Comparison of ENCODE assay signal across 1 cellular context in the genomic region with DNA sequence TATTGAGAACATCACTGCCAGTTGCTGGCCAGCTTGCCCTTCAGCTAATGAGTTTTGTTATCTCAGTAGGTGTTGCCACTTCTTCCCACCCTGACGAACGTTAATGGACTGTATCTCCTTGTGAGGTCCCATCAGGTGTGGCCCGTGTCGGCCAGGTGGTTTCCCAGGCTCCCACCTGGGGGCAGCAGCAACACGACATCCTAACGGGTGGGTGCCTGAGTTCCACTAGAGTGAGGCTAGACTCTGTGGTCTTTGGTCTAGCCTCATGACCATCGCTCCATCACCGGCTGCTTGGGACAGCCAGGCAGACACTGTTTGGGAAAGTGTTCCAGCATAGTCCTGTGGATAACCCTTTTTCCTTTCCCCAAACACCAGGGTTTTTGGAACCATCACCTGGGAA.
TF ChIP-seq lines count a peak whose summit lies in the region.

No MANE protein-coding gene starts in this region.

TF ChIP-seq in HepG2, 621 proteins besides CTCF, POLR2A, EP300 and RAD21 (continues in another document):
- TF ChIP-seq MEF2D (CRISPR knock-in tag; IDR thresholded peaks at IDR 0.05) (0 out of 2 replicates have a peak, but pooled peaks have one; percentile 7), ZNF644 (CRISPR knock-in tag; IDR thresholded peaks at IDR 0.05; ENCODE audit: low read depth) (0 out of 2 replicates have a peak, but pooled peaks have one; percentile 17), ZNF552 (CRISPR knock-in tag; IDR thresholded peaks at IDR 0.05; ENCODE audit: borderline replicate concordance) (no peak), JUND (CRISPR knock-in tag; IDR thresholded peaks at IDR 0.05) (no peak), ZNF253 (CRISPR knock-in tag; IDR thresholded peaks at IDR 0.05; ENCODE audit: borderline replicate concordance) (no peak), ZNF788 (CRISPR knock-in tag; IDR thresholded peaks at IDR 0.05; ENCODE audit: borderline replicate concordance) (peak; percentile 65; the same call in 1 of the 2 replicates), SRF (IDR thresholded peaks at IDR 0.05; ENCODE audit: low read depth, low read length) (no peak), ZNF879 (CRISPR knock-in tag; IDR thresholded peaks at IDR 0.05) (0 out of 2 replicates have a peak, but pooled peaks have one; percentile 45), ZNF772 (CRISPR knock-in tag; IDR thresholded peaks at IDR 0.05) (no peak), PTBP1 (IDR thresholded peaks at IDR 0.05; ENCODE audit: low read depth, low read length, poor library complexity, severe bottlenecking) (no peak), STAG1 (CRISPR knock-in tag; IDR thresholded peaks at IDR 0.05) (peak; percentile 63), MED1 (CRISPR knock-in tag; IDR thresholded peaks at IDR 0.05) (no peak), ZNF616 (CRISPR knock-in tag; IDR thresholded peaks at IDR 0.05; ENCODE audit: low read depth) (no peak), ZNF839 (CRISPR knock-in tag; IDR thresholded peaks at IDR 0.05; ENCODE audit: borderline replicate concordance) (0 out of 2 replicates have a peak, but pooled peaks have one; percentile 16), KMT2B (CRISPR knock-in tag; IDR thresholded peaks at IDR 0.05) (no peak), ELF3 (CRISPR knock-in tag; IDR thresholded peaks at IDR 0.05) (no peak), ZMYM3 (CRISPR knock-in tag; IDR thresholded peaks at IDR 0.05) (0 out of 2 replicates have a peak, but pooled peaks have one; percentile 26), XRCC5 (optimal IDR thresholded peaks at IDR 0.05; ENCODE audit: low read length) (peak; percentile 36), HNF4A (CRISPR knock-in tag; IDR thresholded peaks at IDR 0.05) (no peak), ZFP1 (CRISPR knock-in tag; IDR thresholded peaks at IDR 0.05) (no peak), SMC3 (IDR thresholded peaks at IDR 0.05; ENCODE audit: low read length) (0 out of 2 replicates have a peak, but pooled peaks have one; percentile 6), FOSL2 (CRISPR knock-in tag; IDR thresholded peaks at IDR 0.05) (0 out of 2 replicates have a peak, but pooled peaks have one; percentile 13), JUN (CRISPR knock-in tag; IDR thresholded peaks at IDR 0.05) (no peak), ARNT2 (CRISPR knock-in tag; IDR thresholded peaks at IDR 0.05; ENCODE audit: low read depth) (no peak), ZNF746 (CRISPR knock-in tag; IDR thresholded peaks at IDR 0.05) (no peak), ZC3H4 (CRISPR knock-in tag; IDR thresholded peaks at IDR 0.05; ENCODE audit: borderline replicate concordance) (no peak), ZNF766 (CRISPR knock-in tag; IDR thresholded peaks at IDR 0.05; ENCODE audit: borderline replicate concordance) (no peak)
- TF ChIP-seq, protein P1, sequence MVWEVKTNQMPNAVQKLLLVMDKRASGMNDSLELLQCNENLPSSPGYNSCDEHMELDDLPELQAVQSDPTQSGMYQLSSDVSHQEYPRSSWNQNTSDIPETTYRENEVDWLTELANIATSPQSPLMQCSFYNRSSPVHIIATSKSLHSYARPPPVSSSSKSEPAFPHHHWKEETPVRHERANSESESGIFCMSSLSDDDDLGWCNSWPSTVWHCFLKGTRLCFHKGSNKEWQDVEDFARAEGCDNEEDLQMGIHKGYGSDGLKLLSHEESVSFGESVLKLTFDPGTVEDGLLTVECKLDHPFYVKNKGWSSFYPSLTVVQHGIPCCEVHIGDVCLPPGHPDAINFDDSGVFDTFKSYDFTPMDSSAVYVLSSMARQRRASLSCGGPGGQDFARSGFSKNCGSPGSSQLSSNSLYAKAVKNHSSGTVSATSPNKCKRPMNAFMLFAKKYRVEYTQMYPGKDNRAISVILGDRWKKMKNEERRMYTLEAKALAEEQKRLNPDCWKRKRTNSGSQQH (CRISPR knock-in tag; IDR thresholded peaks at IDR 0.05; ENCODE audit: low read depth) = no peak
- TF ChIP-seq, protein P2, sequence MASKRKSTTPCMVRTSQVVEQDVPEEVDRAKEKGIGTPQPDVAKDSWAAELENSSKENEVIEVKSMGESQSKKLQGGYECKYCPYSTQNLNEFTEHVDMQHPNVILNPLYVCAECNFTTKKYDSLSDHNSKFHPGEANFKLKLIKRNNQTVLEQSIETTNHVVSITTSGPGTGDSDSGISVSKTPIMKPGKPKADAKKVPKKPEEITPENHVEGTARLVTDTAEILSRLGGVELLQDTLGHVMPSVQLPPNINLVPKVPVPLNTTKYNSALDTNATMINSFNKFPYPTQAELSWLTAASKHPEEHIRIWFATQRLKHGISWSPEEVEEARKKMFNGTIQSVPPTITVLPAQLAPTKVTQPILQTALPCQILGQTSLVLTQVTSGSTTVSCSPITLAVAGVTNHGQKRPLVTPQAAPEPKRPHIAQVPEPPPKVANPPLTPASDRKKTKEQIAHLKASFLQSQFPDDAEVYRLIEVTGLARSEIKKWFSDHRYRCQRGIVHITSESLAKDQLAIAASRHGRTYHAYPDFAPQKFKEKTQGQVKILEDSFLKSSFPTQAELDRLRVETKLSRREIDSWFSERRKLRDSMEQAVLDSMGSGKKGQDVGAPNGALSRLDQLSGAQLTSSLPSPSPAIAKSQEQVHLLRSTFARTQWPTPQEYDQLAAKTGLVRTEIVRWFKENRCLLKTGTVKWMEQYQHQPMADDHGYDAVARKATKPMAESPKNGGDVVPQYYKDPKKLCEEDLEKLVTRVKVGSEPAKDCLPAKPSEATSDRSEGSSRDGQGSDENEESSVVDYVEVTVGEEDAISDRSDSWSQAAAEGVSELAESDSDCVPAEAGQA (IDR thresholded peaks at IDR 0.05; ENCODE audit: low read depth) = no peak
- TF ChIP-seq, protein P2 (CRISPR knock-in tag; IDR thresholded peaks at IDR 0.05; ENCODE audit: borderline replicate concordance) = no peak
- TF ChIP-seq, protein P3, sequence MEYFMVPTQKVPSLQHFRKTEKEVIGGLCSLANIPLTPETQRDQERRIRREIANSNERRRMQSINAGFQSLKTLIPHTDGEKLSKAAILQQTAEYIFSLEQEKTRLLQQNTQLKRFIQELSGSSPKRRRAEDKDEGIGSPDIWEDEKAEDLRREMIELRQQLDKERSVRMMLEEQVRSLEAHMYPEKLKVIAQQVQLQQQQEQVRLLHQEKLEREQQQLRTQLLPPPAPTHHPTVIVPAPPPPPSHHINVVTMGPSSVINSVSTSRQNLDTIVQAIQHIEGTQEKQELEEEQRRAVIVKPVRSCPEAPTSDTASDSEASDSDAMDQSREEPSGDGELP (IDR thresholded peaks at IDR 0.05; ENCODE audit: borderline replicate concordance, low read depth) = peak; percentile 13; the same call in 1 of the 2 replicates
- TF ChIP-seq, protein P4, sequence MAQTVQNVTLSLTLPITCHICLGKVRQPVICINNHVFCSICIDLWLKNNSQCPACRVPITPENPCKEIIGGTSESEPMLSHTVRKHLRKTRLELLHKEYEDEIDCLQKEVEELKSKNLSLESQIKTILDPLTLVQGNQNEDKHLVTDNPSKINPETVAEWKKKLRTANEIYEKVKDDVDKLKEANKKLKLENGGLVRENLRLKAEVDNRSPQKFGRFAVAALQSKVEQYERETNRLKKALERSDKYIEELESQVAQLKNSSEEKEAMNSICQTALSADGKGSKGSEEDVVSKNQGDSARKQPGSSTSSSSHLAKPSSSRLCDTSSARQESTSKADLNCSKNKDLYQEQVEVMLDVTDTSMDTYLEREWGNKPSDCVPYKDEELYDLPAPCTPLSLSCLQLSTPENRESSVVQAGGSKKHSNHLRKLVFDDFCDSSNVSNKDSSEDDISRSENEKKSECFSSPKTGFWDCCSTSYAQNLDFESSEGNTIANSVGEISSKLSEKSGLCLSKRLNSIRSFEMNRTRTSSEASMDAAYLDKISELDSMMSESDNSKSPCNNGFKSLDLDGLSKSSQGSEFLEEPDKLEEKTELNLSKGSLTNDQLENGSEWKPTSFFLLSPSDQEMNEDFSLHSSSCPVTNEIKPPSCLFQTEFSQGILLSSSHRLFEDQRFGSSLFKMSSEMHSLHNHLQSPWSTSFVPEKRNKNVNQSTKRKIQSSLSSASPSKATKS (CRISPR knock-in tag; IDR thresholded peaks at IDR 0.05) = no peak
- TF ChIP-seq, protein P5, sequence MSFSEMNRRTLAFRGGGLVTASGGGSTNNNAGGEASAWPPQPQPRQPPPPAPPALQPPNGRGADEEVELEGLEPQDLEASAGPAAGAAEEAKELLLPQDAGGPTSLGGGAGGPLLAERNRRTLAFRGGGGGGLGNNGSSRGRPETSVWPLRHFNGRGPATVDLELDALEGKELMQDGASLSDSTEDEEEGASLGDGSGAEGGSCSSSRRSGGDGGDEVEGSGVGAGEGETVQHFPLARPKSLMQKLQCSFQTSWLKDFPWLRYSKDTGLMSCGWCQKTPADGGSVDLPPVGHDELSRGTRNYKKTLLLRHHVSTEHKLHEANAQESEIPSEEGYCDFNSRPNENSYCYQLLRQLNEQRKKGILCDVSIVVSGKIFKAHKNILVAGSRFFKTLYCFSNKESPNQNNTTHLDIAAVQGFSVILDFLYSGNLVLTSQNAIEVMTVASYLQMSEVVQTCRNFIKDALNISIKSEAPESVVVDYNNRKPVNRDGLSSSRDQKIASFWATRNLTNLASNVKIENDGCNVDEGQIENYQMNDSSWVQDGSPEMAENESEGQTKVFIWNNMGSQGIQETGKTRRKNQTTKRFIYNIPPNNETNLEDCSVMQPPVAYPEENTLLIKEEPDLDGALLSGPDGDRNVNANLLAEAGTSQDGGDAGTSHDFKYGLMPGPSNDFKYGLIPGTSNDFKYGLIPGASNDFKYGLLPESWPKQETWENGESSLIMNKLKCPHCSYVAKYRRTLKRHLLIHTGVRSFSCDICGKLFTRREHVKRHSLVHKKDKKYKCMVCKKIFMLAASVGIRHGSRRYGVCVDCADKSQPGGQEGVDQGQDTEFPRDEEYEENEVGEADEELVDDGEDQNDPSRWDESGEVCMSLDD (CRISPR knock-in tag; IDR thresholded peaks at IDR 0.05; ENCODE audit: borderline replicate concordance) = no peak
- TF ChIP-seq, protein P6, sequence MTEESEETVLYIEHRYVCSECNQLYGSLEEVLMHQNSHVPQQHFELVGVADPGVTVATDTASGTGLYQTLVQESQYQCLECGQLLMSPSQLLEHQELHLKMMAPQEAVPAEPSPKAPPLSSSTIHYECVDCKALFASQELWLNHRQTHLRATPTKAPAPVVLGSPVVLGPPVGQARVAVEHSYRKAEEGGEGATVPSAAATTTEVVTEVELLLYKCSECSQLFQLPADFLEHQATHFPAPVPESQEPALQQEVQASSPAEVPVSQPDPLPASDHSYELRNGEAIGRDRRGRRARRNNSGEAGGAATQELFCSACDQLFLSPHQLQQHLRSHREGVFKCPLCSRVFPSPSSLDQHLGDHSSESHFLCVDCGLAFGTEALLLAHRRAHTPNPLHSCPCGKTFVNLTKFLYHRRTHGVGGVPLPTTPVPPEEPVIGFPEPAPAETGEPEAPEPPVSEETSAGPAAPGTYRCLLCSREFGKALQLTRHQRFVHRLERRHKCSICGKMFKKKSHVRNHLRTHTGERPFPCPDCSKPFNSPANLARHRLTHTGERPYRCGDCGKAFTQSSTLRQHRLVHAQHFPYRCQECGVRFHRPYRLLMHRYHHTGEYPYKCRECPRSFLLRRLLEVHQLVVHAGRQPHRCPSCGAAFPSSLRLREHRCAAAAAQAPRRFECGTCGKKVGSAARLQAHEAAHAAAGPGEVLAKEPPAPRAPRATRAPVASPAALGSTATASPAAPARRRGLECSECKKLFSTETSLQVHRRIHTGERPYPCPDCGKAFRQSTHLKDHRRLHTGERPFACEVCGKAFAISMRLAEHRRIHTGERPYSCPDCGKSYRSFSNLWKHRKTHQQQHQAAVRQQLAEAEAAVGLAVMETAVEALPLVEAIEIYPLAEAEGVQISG (CRISPR knock-in tag; IDR thresholded peaks at IDR 0.05) = peak; percentile 75
- TF ChIP-seq, protein P7, sequence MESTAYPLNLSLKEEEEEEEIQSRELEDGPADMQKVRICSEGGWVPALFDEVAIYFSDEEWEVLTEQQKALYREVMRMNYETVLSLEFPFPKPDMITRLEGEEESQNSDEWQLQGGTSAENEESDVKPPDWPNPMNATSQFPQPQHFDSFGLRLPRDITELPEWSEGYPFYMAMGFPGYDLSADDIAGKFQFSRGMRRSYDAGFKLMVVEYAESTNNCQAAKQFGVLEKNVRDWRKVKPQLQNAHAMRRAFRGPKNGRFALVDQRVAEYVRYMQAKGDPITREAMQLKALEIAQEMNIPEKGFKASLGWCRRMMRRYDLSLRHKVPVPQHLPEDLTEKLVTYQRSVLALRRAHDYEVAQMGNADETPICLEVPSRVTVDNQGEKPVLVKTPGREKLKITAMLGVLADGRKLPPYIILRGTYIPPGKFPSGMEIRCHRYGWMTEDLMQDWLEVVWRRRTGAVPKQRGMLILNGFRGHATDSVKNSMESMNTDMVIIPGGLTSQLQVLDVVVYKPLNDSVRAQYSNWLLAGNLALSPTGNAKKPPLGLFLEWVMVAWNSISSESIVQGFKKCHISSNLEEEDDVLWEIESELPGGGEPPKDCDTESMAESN (CRISPR knock-in tag; conservative IDR thresholded peaks at IDR 0.05) = no peak
- TF ChIP-seq, protein P8, sequence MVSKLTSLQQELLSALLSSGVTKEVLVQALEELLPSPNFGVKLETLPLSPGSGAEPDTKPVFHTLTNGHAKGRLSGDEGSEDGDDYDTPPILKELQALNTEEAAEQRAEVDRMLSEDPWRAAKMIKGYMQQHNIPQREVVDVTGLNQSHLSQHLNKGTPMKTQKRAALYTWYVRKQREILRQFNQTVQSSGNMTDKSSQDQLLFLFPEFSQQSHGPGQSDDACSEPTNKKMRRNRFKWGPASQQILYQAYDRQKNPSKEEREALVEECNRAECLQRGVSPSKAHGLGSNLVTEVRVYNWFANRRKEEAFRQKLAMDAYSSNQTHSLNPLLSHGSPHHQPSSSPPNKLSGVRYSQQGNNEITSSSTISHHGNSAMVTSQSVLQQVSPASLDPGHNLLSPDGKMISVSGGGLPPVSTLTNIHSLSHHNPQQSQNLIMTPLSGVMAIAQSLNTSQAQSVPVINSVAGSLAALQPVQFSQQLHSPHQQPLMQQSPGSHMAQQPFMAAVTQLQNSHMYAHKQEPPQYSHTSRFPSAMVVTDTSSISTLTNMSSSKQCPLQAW (CRISPR knock-in tag; IDR thresholded peaks at IDR 0.05) = peak; percentile 25; the same call in 1 of the 2 replicates
